ENCODE assay signal across 8 cellular contexts in the genomic region with DNA sequence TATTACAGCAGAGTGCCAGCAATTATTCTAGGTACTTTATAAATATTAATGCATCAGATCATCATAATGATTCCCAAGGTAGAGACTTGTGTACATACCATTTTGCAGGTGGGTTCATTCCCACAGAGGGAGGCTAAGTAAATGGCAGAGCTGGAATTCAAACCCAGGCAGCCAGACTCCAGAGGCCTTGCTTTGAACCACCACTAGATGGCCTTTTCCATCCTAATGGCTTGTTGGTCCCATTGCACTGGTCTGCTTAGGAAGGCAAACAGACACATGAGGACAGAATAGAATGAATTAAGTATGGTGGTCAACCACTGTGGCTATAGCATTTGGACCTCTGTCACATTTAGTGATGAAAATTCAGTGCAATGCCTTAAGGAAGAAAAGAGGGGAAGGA.
A peak's percentile ranks its signal among the peaks of the same experiment; 100 is the strongest.
DNase-seq lines count a peak whose midpoint lies in the region; ATAC-seq and TF ChIP-seq lines count a peak whose summit lies in the region.

No MANE protein-coding gene starts in this region.

- peak; percentile 66 for TF ChIP-seq CTCF in GM12865 (IDR thresholded peaks at IDR 0.05; ENCODE audit: insufficient read depth, low read depth, low read length, missing control alignments)

- peak; percentile 80 for ATAC-seq in GM21786 (IDR thresholded peaks at IDR 0.05; ENCODE audit: unreplicated experiment)
- ATAC-seq in esophagus mucosa: peak; percentile 32
- ATAC-seq in HG03025 (IDR thresholded peaks at IDR 0.05; ENCODE audit: low FRiP score, unreplicated experiment): no peak

- DNase-seq in GM12865 (ENCODE audit: low read depth) (peak; percentile 43), LHCN-M2 (ENCODE audit: low read depth) (peak; percentile 15), NCI-H2107 (lab: John Stamatoyannopoulos, UW) (no peak), KG1 (lab: John Stamatoyannopoulos, UW) (no peak), ecto neural progenitor cell (ENCODE audit: low spot score) (no peak)

- no peak overlapping the region for H3K4me3 ChIP-seq in GM12865 (ENCODE audit: low read depth, low read length)

Comparison
In these comparisons a context has a peak if more than half of its experiments do, and no peak if none do; other contexts are left out.
1. DNase-seq: peak in GM12865 (single experiment) and LHCN-M2 (single experiment); none in NCI-H2107 (single experiment), KG1 (single experiment) and ecto neural progenitor cell (single experiment).